11 cellular contexts compared by ENCODE assay signal in the genomic region with DNA sequence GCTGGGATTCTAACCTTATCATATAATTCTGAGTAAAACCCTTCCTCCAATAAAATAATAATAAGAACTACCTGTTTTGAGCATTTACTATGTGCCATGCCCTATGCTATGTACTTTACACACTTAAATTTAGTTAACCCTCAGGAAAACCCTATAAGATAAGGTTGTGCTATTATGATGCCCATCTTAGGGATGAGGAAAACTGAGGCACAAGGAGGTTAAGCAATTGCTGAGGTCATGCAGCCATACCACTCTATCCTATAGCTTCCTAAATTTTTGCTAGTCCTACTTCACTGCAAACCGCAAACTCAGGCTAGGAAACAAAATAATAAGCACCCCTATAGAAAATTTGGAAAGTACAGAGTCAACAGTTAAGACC. TPM values are rescaled to one million over a fixed set of nuclear protein-coding genes. Genes with fewer than 3 reads are reported as not detected.
DNase-seq lines count a peak whose midpoint lies in the region; ATAC-seq and TF ChIP-seq lines count a peak whose summit lies in the region.
"Had no signal": no experiment of that assay in that cellular context is flagged by ENCODE, and none has a peak within 500 bp of the region (broad histone marks: within the 10 kb centered on the region; RNA-seq: fewer than 3 reads in every experiment).

No MANE protein-coding gene starts in this region.

- intact Hi-C loops in CD14-positive monocyte (cut with micrococcal nuclease) (loop anchor here (5.0 to 10.0 kb wide), 4 partner anchors 39 to 199 kb away; a partner anchor contains a TSS), activated B cell treated with CpG ODN at 0.5 μM for 24 hours (cut with micrococcal nuclease) (loop anchor here (1.0 to 5.0 kb wide), 9 partner anchors 38 to 288 kb away; a partner anchor contains a TSS), natural killer cell (cut with micrococcal nuclease) (loop anchor here (5.0 kb wide), 2 partner anchors 39 to 99 kb away; a partner anchor contains a TSS)

- no peak overlapping the region for H3K4me3 Mint-ChIP-seq in CD14-positive monocyte
- no peak overlapping the region for H3K4me3 Mint-ChIP-seq in activated B cell treated with CpG ODN at 0.5 μM for 24 hours
- peak overlapping the region; percentile 87 for H3K4me3 Mint-ChIP-seq in natural killer cell
- H3K4me3 Mint-ChIP-seq: T-helper 1 cell treated with Interleukin-12 subunit alpha and Interleukin-12 subunit beta and Interleukin-4 antibody, amounts not matched to agents 30 μg/mL and 1 μg/mL, for 36 hours had no signal

- ATAC-seq in GM18870 (IDR thresholded peaks at IDR 0.05; ENCODE audit: unreplicated experiment) = peak; percentile 8
- ATAC-seq in activated B cell treated with CpG ODN at 0.5 μM for 24 hours (ENCODE audit: low read depth) = no peak
- ATAC-seq in natural killer cell = no peak
- no peak for ATAC-seq in GM19397 (IDR thresholded peaks at IDR 0.05; ENCODE audit: unreplicated experiment)

- H3K36me3 Mint-ChIP-seq in CD14-positive monocyte = no peaks in the 10 kb centered on the region
- no peaks in the 10 kb centered on the region for H3K36me3 Mint-ChIP-seq in activated B cell treated with CpG ODN at 0.5 μM for 24 hours (ENCODE audit: low read depth)
- H3K36me3 Mint-ChIP-seq in natural killer cell = no peaks in the 10 kb centered on the region

- H3K4me1 Mint-ChIP-seq in CD14-positive monocyte = peaks cover 40% of the 10 kb centered on the region
- H3K4me1 Mint-ChIP-seq in activated B cell treated with CpG ODN at 0.5 μM for 24 hours = peaks cover 47% of the 10 kb centered on the region
- H3K4me1 Mint-ChIP-seq in natural killer cell = peaks cover 17 to 24% of the 10 kb centered on the region in 2 donors

- H3K27ac Mint-ChIP-seq in CD14-positive monocyte = peak overlapping the region; percentile 79 to 90 (median 87)
- H3K27ac Mint-ChIP-seq in activated B cell treated with CpG ODN at 0.5 μM for 24 hours = peak overlapping the region; percentile 78
- peak overlapping the region; percentile 75 to 83 for H3K27ac Mint-ChIP-seq in natural killer cell
- H3K27ac Mint-ChIP-seq: T-helper 1 cell treated with Interleukin-12 subunit alpha and Interleukin-12 subunit beta and Interleukin-4 antibody, amounts not matched to agents 30 μg/mL and 1 μg/mL, for 36 hours had no signal

- POLR2A ChIA-PET in activated B cell treated with CpG ODN at 0.5 μM for 24 hours (lab: Charles Lee) = interaction anchor here (0.7 to 2.1 kb wide), 16 partner anchors 11 to 288 kb away, joined by 3 to 19 read pairs (median 4); a partner anchor contains a TSS

- no peaks in the 10 kb centered on the region for H3K27me3 Mint-ChIP-seq in CD14-positive monocyte (ENCODE audit: low read depth in 3 of 3)
- H3K27me3 Mint-ChIP-seq in activated B cell treated with CpG ODN at 0.5 μM for 24 hours = no peaks in the 10 kb centered on the region
- no peaks in the 10 kb centered on the region for H3K27me3 Mint-ChIP-seq in natural killer cell (ENCODE audit: low read depth in 2 of 2)

- CTCF ChIA-PET in activated B cell treated with CpG ODN at 0.5 μM for 24 hours (lab: Charles Lee) = interaction anchor here (1.1 to 1.8 kb wide), 3 partner anchors 11 to 89 kb away, joined by 4 to 12 read pairs (median 9); a partner anchor contains a TSS

- H3K9me3 Mint-ChIP-seq in CD14-positive monocyte = no peaks in the 10 kb centered on the region
- no peaks in the 10 kb centered on the region for H3K9me3 Mint-ChIP-seq in activated B cell treated with CpG ODN at 0.5 μM for 24 hours
- no peaks in the 10 kb centered on the region for H3K9me3 Mint-ChIP-seq in natural killer cell
- H3K9me3 Mint-ChIP-seq: T-helper 1 cell treated with Interleukin-12 subunit alpha and Interleukin-12 subunit beta and Interleukin-4 antibody, amounts not matched to agents 30 μg/mL and 1 μg/mL, for 36 hours had no signal

- no peak for DNase-seq in CD14-positive monocyte (ENCODE audit: low spot score)
- no peak for DNase-seq in activated B cell treated with CpG ODN at 0.5 μM for 24 hours
- DNase-seq in natural killer cell = no peak
- no peak for DNase-seq in dermis blood vessel endothelial cell
- no peak for DNase-seq in GM10266 (ENCODE audit: extremely low spot score)
- DNase-seq in amniotic stem cell (lab: John Stamatoyannopoulos, UW) = no peak
- DNase-seq: activated naive CD4-positive, alpha-beta T cell treated with Interleukin-2 at 50 U/mL for 16 hours; effector CD4-positive, alpha-beta T cell had no signal

- TF ChIP-seq CTCF in CD14-positive monocyte (IDR thresholded peaks at IDR 0.05) (no peak), activated B cell treated with CpG ODN at 0.5 μM for 24 hours (IDR thresholded peaks at IDR 0.05) (no peak), natural killer cell (IDR thresholded peaks at IDR 0.05) (no peak), GM10266 (IDR thresholded peaks at IDR 0.05; ENCODE audit: control insufficient read depth, insufficient read depth, low read depth, missing control alignments) (no peak)

RNA-seq across cellular contexts. Expression of a gene that starts 38.9 kb away (rescaled TPM):
- 1 to 10 TPM; 2.4 TPM for polyA plus RNA-seq in CD14-positive monocyte
- total RNA-seq in activated B cell treated with CpG ODN at 0.5 μM for 24 hours = 8.3 and 8.4 TPM in 2 replicates
- 10 to 100 TPM; 59.7 to 74.5 (median 71.2) TPM for total RNA-seq in natural killer cell
- 40.1 and 41.7 TPM in 2 replicates for total RNA-seq in dermis blood vessel endothelial cell

RNA-seq across cellular contexts. Expression of a gene that starts 48.1 kb away (rescaled TPM):
- polyA plus RNA-seq in CD14-positive monocyte = 1 to 10 TPM; 3.3 to 5.0 TPM
- total RNA-seq in activated B cell treated with CpG ODN at 0.5 μM for 24 hours (9.7 and 12.4 TPM in 2 replicates), natural killer cell (10 to 100 TPM in 2 of 3 donors, 1 to 10 TPM in 1; 8.8 to 13.9 (median 12.2) TPM), dermis blood vessel endothelial cell (9.7 and 10.6 TPM in 2 replicates)
